8 cellular contexts compared by ENCODE assay signal in the genomic region with DNA sequence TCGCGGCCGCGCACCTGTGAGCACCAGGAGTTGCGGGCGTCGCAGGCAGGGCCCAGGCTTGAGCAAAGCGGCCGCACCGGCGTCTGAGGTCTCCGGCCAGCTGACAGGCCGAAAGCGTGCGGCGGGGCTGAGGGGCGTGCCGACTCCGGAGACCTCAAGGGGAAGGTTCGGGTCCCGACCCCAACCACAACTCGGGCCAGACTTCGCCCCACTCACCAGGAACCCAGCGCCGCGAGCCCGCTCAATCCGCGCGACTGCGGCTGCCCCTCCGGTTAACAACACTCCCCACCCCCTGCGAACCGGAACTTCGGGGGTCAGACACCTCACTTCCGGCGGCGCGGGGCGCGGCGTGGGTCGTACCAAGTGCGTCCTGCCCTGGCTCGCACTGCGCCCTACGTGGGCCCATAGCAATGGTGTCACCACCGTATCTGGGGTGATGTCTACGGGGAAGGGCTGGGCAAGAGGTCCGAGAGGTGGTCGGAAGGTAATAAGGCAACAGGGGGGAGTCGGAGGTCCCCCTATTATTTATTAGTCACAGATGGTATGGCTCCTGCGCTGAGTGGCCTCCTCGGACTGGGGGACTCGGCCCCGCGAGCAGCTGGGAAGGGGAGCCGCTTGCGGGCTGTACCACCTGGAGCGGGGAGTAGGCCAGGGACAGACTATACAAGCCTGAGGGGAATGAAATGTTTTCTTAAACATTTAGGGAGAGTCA. TPM values are rescaled to one million over a fixed set of nuclear protein-coding genes. Genes with fewer than 3 reads are reported as not detected.
DNase-seq lines count a peak whose midpoint lies in the region; ATAC-seq and TF ChIP-seq lines count a peak whose summit lies in the region.

Gene SYVN1 (minus strand): TSS at position 280 of the 712 bp plus-strand sequence. CDS start 918 bp downstream, outside the sequence.

- peaks cover 28% of the 10 kb centered on the region for H3K4me1 Mint-ChIP-seq in Calu3 (ENCODE audit: low read depth, unreplicated experiment)

- peak within 1 kb of the TSS; percentile 100 for H3K27ac Mint-ChIP-seq in Calu3 (ENCODE audit: unreplicated experiment)

- no peaks in the 10 kb centered on the region for H3K27me3 Mint-ChIP-seq in Calu3 (ENCODE audit: unreplicated experiment)

- CTCF ChIA-PET in Calu3 (lab: Charles Lee), result interaction anchor here (0.5 to 3.4 kb wide), 5 partner anchors 13 to 358 kb away, joined by 3 to 27 read pairs (median 4); partner anchors contain the start of genes CAPN1, FAU and MRPL49

- peaks cover 31% of the 10 kb centered on the region for H3K36me3 ChIP-seq in HUES64 (ENCODE audit: insufficient read depth, low read length)
- H3K36me3 ChIP-seq in mucosa of rectum (ENCODE audit: control insufficient read depth in 2 of 2, insufficient read depth in 2 of 2, low read length in 2 of 2), result peaks cover 31 to 35% of the 10 kb centered on the region in 2 donors

- H3K4me3 ChIP-seq in HUES64 (ENCODE audit: low read length) (peak within 1 kb of the TSS; percentile 83), mucosa of rectum (ENCODE audit: low read length in 2 of 2) (peak within 1 kb of the TSS; percentile 81 to 92)

- H3K4me3 Mint-ChIP-seq in Calu3 (ENCODE audit: low read depth, unreplicated experiment), result peak within 1 kb of the TSS; percentile 99

- no peaks in the 10 kb centered on the region for H3K9me3 Mint-ChIP-seq in Calu3 (ENCODE audit: low read depth, unreplicated experiment)

- under 1% methylated on average over 60 of the region's 60 CpGs for WGBS in HUES64

- TF ChIP-seq CTCF in Calu3 (IDR thresholded peaks at IDR 0.05; ENCODE audit: unreplicated experiment), result no peak

- H3K9me3 ChIP-seq in HUES64 (ENCODE audit: insufficient read depth, low read depth, low read length) (no peaks in the 10 kb centered on the region), mucosa of rectum (ENCODE audit: control insufficient read depth in 2 of 2, low read length in 2 of 2) (no peaks in the 10 kb centered on the region)

- ATAC-seq in GM21515 (IDR thresholded peaks at IDR 0.05; ENCODE audit: unreplicated experiment), result peak; percentile 58

- peaks cover 63% of the 10 kb centered on the region for H3K36me3 Mint-ChIP-seq in Calu3 (ENCODE audit: insufficient read depth, unreplicated experiment)

- BruUV-seq in Calu3 (replicated peaks; lab: Mats Ljungman, UMichigan), result no TSS peak

- H3K27ac ChIP-seq in HUES64 (ENCODE audit: low read depth, low read length) (peak within 1 kb of the TSS; percentile 94), epithelial cell of prostate (peak within 1 kb of the TSS; percentile 97), mucosa of rectum (ENCODE audit: low read depth in 2 of 2, low read length in 2 of 2) (peak within 1 kb of the TSS; percentile 97 to 100)

- H3K4me1 ChIP-seq in HUES64 (ENCODE audit: insufficient read depth, low read length) (0 out of 2 replicates have a peak, but pooled peaks cover 2% of the 10 kb centered on the region), mucosa of rectum (ENCODE audit: control insufficient read depth in 2 of 2, insufficient read depth in 2 of 2, low read length in 2 of 2) (peaks cover 30 to 38% of the 10 kb centered on the region in 2 donors)

- H3K27me3 ChIP-seq in HUES64 (ENCODE audit: insufficient read depth, low read length), result no peaks in the 10 kb centered on the region
- no peaks in the 10 kb centered on the region for H3K27me3 ChIP-seq in mucosa of rectum (ENCODE audit: control insufficient read depth in 2 of 2, insufficient read depth in 2 of 2, low read length in 2 of 2)

- intact Hi-C loops in Calu3 (cut with micrococcal nuclease; ENCODE audit: unreplicated experiment), result loop anchor here (2.0 kb wide), 1 partner anchor 16 kb away; no protein-coding TSS in a partner anchor

- DNase-seq in Calu3, result peak; percentile 91
- peak; percentile 94 for DNase-seq in OCI-M1 (lab: John Stamatoyannopoulos, UW)
- DNase-seq in activated T-cell treated with anti-CD3 and anti-CD28 coated beads for 24 hours (ENCODE audit: low read depth), result peak; percentile 89
- DNase-seq in epithelial cell of prostate (ENCODE audit: low read depth, low spot score), result no peak
- DNase-seq in stimulated activated CD8-positive, alpha-beta memory T cell treated with anti-CD3 and anti-CD28 coated beads, Interleukin-4, amount 100 ng/mL, for 48 hours, result peak; percentile 94

- peak within 1 kb of the TSS; percentile 98 for H3K9ac ChIP-seq in HUES64 (ENCODE audit: low read depth, low read length)
- peak within 1 kb of the TSS; percentile 96 to 98 for H3K9ac ChIP-seq in mucosa of rectum (ENCODE audit: low read depth in 1 of 2, low read length in 2 of 2)

RNA-seq across cellular contexts. Expression of gene SYVN1, which starts in this region (rescaled TPM):
- total RNA-seq in Calu3 (2022), result 68.5 and 76.7 TPM in 2 replicates
- polyA plus RNA-seq in HUES64 (2013, experiment 1 of 2), result 17.1 TPM
- polyA plus RNA-seq in HUES64 (2013, experiment 2 of 2), result 20.0 TPM
